ENCODE assay signal across 1 cellular context in the genomic region with DNA sequence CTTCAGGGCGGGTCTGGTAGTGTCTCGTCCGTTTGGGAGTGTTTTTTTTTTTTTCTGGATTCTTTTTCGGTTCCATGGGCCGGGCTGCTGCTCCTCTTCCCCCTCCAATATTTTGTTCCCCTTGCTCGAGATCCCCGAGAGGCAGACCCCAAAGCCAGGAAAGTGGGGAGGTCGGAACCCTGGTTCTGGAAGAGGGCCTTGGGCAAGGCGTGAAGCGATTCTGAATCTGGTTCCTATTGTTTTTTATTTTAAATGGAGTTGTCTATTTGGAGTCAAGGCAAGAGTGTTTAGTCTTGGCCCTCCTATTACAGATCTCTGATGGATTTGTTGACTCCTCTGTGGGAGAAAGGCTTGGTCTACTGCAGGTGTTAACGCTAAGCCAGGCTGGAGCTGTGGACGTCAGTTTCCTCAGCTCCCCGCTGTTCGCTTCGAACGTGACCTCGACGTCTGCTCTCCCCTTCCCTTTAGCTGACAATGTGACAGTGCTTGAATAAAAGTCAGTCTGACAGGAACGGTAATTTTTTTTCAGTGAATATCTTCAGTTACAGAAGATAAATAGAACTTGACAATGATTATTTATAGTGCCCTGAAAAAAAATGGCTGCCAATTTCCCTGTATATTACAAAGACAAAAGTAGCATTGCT.
TF ChIP-seq lines count a peak whose summit lies in the region.

No MANE protein-coding gene starts in this region.

TF ChIP-seq in endothelial cell of umbilical vein, 7 proteins besides CTCF, POLR2A, EP300 and RAD21 (continued from another document):
- TF ChIP-seq EZH2 (IDR thresholded peaks at IDR 0.05; ENCODE audit: borderline replicate concordance, low read depth, low read length, severe bottlenecking) (no peak), POLR2AphosphoS5 (IDR thresholded peaks at IDR 0.05; ENCODE audit: insufficient read depth, low read depth, low read length) (no peak), MYC (IDR thresholded peaks at IDR 0.05; ENCODE audit: low read depth, low read length) (no peak), FOS (IDR thresholded peaks at IDR 0.05; ENCODE audit: borderline replicate concordance, insufficient read depth, low read length) (no peak)
- TF ChIP-seq, protein P1, sequence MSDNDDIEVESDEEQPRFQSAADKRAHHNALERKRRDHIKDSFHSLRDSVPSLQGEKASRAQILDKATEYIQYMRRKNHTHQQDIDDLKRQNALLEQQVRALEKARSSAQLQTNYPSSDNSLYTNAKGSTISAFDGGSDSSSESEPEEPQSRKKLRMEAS (IDR thresholded peaks at IDR 0.05; ENCODE audit: insufficient read depth, insufficient read length) = no peak
